Comparison of ENCODE assay signal across 13 cellular contexts in genomic region chr12:40693503-40693863, GRCh38. TPM values are rescaled to one million over a fixed set of nuclear protein-coding genes. Genes with fewer than 3 reads are reported as not detected.
A peak's percentile ranks its signal among the peaks of the same experiment; 100 is the strongest.
DNase-seq lines count a peak whose midpoint lies in the region; ATAC-seq, FAIRE-seq and TF ChIP-seq lines count a peak whose summit lies in the region.
"Had no signal": no experiment of that assay in that cellular context is flagged by ENCODE, and none has a peak within 500 bp of the region (broad histone marks: within the 10 kb centered on the region; RNA-seq: fewer than 3 reads in every experiment).

No MANE protein-coding gene starts in this region.

- no peak overlapping the region for H4K8ac ChIP-seq in H1 (ENCODE audit: extremely low read depth, insufficient read depth, low read length)

- peak overlapping the region; percentile 96 to 98 for H3K4me2 ChIP-seq in H1 (ENCODE audit: insufficient read depth in 1 of 2, low read depth in 2 of 2, low read length in 2 of 2)
- peak overlapping the region; percentile 56 for H3K4me2 ChIP-seq in neural cell (ENCODE audit: low read length)
- H3K4me2 ChIP-seq: BLaER1 had no signal

- H3K4me1 Mint-ChIP-seq in activated CD4-positive, alpha-beta memory T cell treated with anti-CD3 and anti-CD28 coated beads, Interleukin-2, amount 10 ng/mL, durations not matched to agents 7 days and 5 days = no peaks in the 10 kb centered on the region
- H3K4me1 Mint-ChIP-seq in Calu3 (ENCODE audit: low read depth, unreplicated experiment) = peaks cover 3% of the 10 kb centered on the region
- H3K4me1 Mint-ChIP-seq in activated CD4-positive, alpha-beta T cell treated with anti-CD3 and anti-CD28 coated beads for 36 hours = no peaks in the 10 kb centered on the region

- WGBS in H1 (ENCODE audit: extremely low coverage in 1 of 2, insufficient coverage in 1 of 2, insufficient read length in 1 of 2, insufficient replicate concordance in 2 of 2, low coverage in 1 of 2, low lambda C conversion rate in 2 of 2, missing lambda C conversion rate in 1 of 2), 2 experiments = 8% methylated on average over 12 of the region's 12 CpGs; no CpG with 5 or more reads in 1 of the 2 experiments

- no peak overlapping the region for H3K56ac ChIP-seq in H1 (replicated peaks; ENCODE audit: insufficient read length, low read depth, low read length)

- no peak for ATAC-seq in activated CD4-positive, alpha-beta T cell treated with anti-CD3 and anti-CD28 coated beads for 36 hours

- H2BK12ac ChIP-seq in H1 (ENCODE audit: low read depth, low read length) = no peak overlapping the region

- FAIRE-seq in H1 (lab: Jason Lieb, UNC) = no peak

- peaks cover 0 to 2% (median 0%) of the 10 kb centered on the region in 4 experiments; a peak in 2 of 7 replicates for H3K4me1 ChIP-seq in H1 (replicated peaks in 1 of 4; ENCODE audit: control insufficient read depth in 3 of 4, insufficient read depth in 4 of 4, low read length in 3 of 4)
- H3K4me1 ChIP-seq: BLaER1 had no signal

- no peak overlapping the region for H3K4ac ChIP-seq in H1 (replicated peaks; ENCODE audit: insufficient read length, low read depth, low read length)

- H2BK15ac ChIP-seq in H1 (ENCODE audit: low read length) = no peak overlapping the region

- H3K23me2 ChIP-seq in H1 (ENCODE audit: low read depth, low read length) = peaks cover 14% of the 10 kb centered on the region

- no peak overlapping the region for H3K18ac ChIP-seq in H1 (ENCODE audit: extremely low read depth, low read length)

- no peak overlapping the region for H2BK120ac ChIP-seq in H1 (replicated peaks; ENCODE audit: low read depth, low read length)

- no peaks in the 10 kb centered on the region for H3K9me3 Mint-ChIP-seq in activated CD4-positive, alpha-beta memory T cell treated with anti-CD3 and anti-CD28 coated beads, Interleukin-2, amount 10 ng/mL, durations not matched to agents 7 days and 5 days
- no peaks in the 10 kb centered on the region for H3K9me3 Mint-ChIP-seq in Calu3 (ENCODE audit: low read depth, unreplicated experiment)
- H3K9me3 Mint-ChIP-seq in activated CD4-positive, alpha-beta T cell treated with anti-CD3 and anti-CD28 coated beads for 36 hours (ENCODE audit: low read depth) = no peaks in the 10 kb centered on the region
- H3K9me3 Mint-ChIP-seq: T-helper 2 cell treated with Interferon-gamma antibody and Interleukin-4, amounts not matched to agents 5 μg/mL and 100 μg/mL, for 36 hours had no signal

- peaks cover 0 to 2% (median 0%) of the 10 kb centered on the region in 4 experiments; a peak in 1 of 7 replicates for H3K27me3 ChIP-seq in H1 (replicated peaks in 1 of 4; ENCODE audit: control insufficient read depth in 3 of 4, extremely low read depth in 1 of 4, insufficient read depth in 3 of 4, low read length in 3 of 4)
- no peaks in the 10 kb centered on the region for H3K27me3 ChIP-seq in neural cell (ENCODE audit: insufficient read depth, low read depth, low read length)
- H3K27me3 ChIP-seq: BLaER1 had no signal

- H3K9ac ChIP-seq in H1 (replicated peaks in 1 of 4; ENCODE audit: extremely low read depth in 1 of 4, low read depth in 3 of 4, low read length in 3 of 4) = peak overlapping the region in 1 of 4 experiments; percentile 53; a peak in 2 of 7 replicates
- peak overlapping the region; percentile 71 for H3K9ac ChIP-seq in neural cell (ENCODE audit: low read length)
- H3K9ac ChIP-seq: BLaER1 had no signal

- no peak overlapping the region for H4K91ac ChIP-seq in H1 (replicated peaks; ENCODE audit: insufficient read length, low read length)

- no peak overlapping the region for H4K5ac ChIP-seq in H1 (ENCODE audit: insufficient read length, low read depth, low read length)

- intact Hi-C loops in Calu3 (cut with micrococcal nuclease; ENCODE audit: unreplicated experiment) = no loop called here
- intact Hi-C loops in activated CD4-positive, alpha-beta T cell treated with anti-CD3 and anti-CD28 coated beads for 36 hours (cut with DNase I, micrococcal nuclease) = no loop called here

- H3K9me2 ChIP-seq in neural cell (ENCODE audit: insufficient read depth, low read length) = no peaks in the 10 kb centered on the region

- no peak for TF ChIP-seq POLR2A in H1 (IDR thresholded peaks at IDR 0.05; ENCODE audit: control extremely low read depth in 1 of 2, low read depth in 2 of 2, low read length in 2 of 2)

- no peak for TF ChIP-seq CTCF in H1 (IDR thresholded peaks at IDR 0.05; ENCODE audit: control extremely low read depth in 1 of 3, insufficient read depth in 1 of 3, low read depth in 1 of 3, low read length in 3 of 3)
- TF ChIP-seq CTCF in neural cell (IDR thresholded peaks at IDR 0.05; ENCODE audit: poor library complexity, severe bottlenecking) = no peak
- no peak for TF ChIP-seq CTCF in Calu3 (IDR thresholded peaks at IDR 0.05; ENCODE audit: unreplicated experiment)

- no TSS peak for BruUV-seq in Calu3 (replicated peaks; lab: Mats Ljungman, UMichigan)

- no peak for TF ChIP-seq EP300 in H1 (IDR thresholded peaks at IDR 0.05; ENCODE audit: borderline replicate concordance in 1 of 2, low read depth in 2 of 2, low read length in 2 of 2)
- TF ChIP-seq EP300 in neural cell (conservative IDR thresholded peaks at IDR 0.05; ENCODE audit: poor library complexity, severe bottlenecking) = no peak

- no peak overlapping the region for H3K14ac ChIP-seq in H1 (ENCODE audit: insufficient read length)

- H3K36me3 ChIP-seq in H1 (ENCODE audit: control insufficient read depth in 2 of 4, insufficient read depth in 4 of 4, low read length in 3 of 4) (no peaks in the 10 kb centered on the region), neural cell (ENCODE audit: insufficient read depth, low read length) (no peaks in the 10 kb centered on the region)
- H3K36me3 ChIP-seq: BLaER1, right atrium auricular region had no signal

- POLR2A ChIA-PET in H1 (lab: Charles Lee; ENCODE audit: partially characterized antibody) = no interaction called here
- POLR2A ChIA-PET in activated CD4-positive, alpha-beta memory T cell treated with anti-CD3 and anti-CD28 coated beads, Interleukin-2, amount 10 ng/mL, durations not matched to agents 7 days and 5 days (lab: Charles Lee) = no interaction called here
- POLR2A ChIA-PET in activated CD4-positive, alpha-beta T cell treated with anti-CD3 and anti-CD28 coated beads for 36 hours (lab: Charles Lee) = no interaction called here

- DNase-seq in AG08395 (ENCODE audit: low spot score) (peak; percentile 7), NCI-H345 (lab: John Stamatoyannopoulos, UW) (peak; percentile 61), H1 (ENCODE audit: low read depth in 1 of 2, low spot score in 2 of 2) (peak in 1 of 2 experiments; percentile 60), Calu3 (no peak), Kasumi-1 (lab: John Stamatoyannopoulos, UW) (no peak)
- no peak for DNase-seq in activated CD4-positive, alpha-beta memory T cell treated with anti-CD3 and anti-CD28 coated beads, Interleukin-2, amount 10 ng/mL, durations not matched to agents 7 days and 5 days
- no peak for DNase-seq in activated CD4-positive, alpha-beta T cell treated with anti-CD3 and anti-CD28 coated beads for 36 hours
- DNase-seq: KG1 had no signal

- H3K36me3 Mint-ChIP-seq in activated CD4-positive, alpha-beta memory T cell treated with anti-CD3 and anti-CD28 coated beads, Interleukin-2, amount 10 ng/mL, durations not matched to agents 7 days and 5 days (ENCODE audit: low read depth) = no peaks in the 10 kb centered on the region
- no peaks in the 10 kb centered on the region for H3K36me3 Mint-ChIP-seq in Calu3 (ENCODE audit: insufficient read depth, unreplicated experiment)
- H3K36me3 Mint-ChIP-seq in activated CD4-positive, alpha-beta T cell treated with anti-CD3 and anti-CD28 coated beads for 36 hours (ENCODE audit: low read depth) = no peaks in the 10 kb centered on the region

- peaks cover 11% of the 10 kb centered on the region for H3K27me3 Mint-ChIP-seq in activated CD4-positive, alpha-beta memory T cell treated with anti-CD3 and anti-CD28 coated beads, Interleukin-2, amount 10 ng/mL, durations not matched to agents 7 days and 5 days
- no peaks in the 10 kb centered on the region for H3K27me3 Mint-ChIP-seq in Calu3 (ENCODE audit: unreplicated experiment)
- peaks cover 20% of the 10 kb centered on the region for H3K27me3 Mint-ChIP-seq in activated CD4-positive, alpha-beta T cell treated with anti-CD3 and anti-CD28 coated beads for 36 hours

- CTCF ChIA-PET in H1 (lab: Charles Lee; ENCODE audit: partially characterized antibody) = no interaction called here
- CTCF ChIA-PET in activated CD4-positive, alpha-beta memory T cell treated with anti-CD3 and anti-CD28 coated beads, Interleukin-2, amount 10 ng/mL, durations not matched to agents 7 days and 5 days (lab: Charles Lee) = no interaction called here
- CTCF ChIA-PET in Calu3 (lab: Charles Lee) = no interaction called here
- CTCF ChIA-PET in activated CD4-positive, alpha-beta T cell treated with anti-CD3 and anti-CD28 coated beads for 36 hours (lab: Charles Lee) = no interaction called here

- H3K4me3 ChIP-seq in H1 (ENCODE audit: extremely low read depth in 1 of 4, insufficient read depth in 2 of 4, low read depth in 3 of 4, low read length in 4 of 4) (peak overlapping the region; percentile 44 to 81 (median 64)), neural cell (ENCODE audit: low read length) (peak overlapping the region; percentile 88)
- H3K4me3 ChIP-seq: BLaER1 had no signal

- no peak overlapping the region for H3K4me3 Mint-ChIP-seq in activated CD4-positive, alpha-beta memory T cell treated with anti-CD3 and anti-CD28 coated beads, Interleukin-2, amount 10 ng/mL, durations not matched to agents 7 days and 5 days
- no peak overlapping the region for H3K4me3 Mint-ChIP-seq in Calu3 (ENCODE audit: low read depth, unreplicated experiment)
- no peak overlapping the region for H3K4me3 Mint-ChIP-seq in activated CD4-positive, alpha-beta T cell treated with anti-CD3 and anti-CD28 coated beads for 36 hours
- H3K4me3 Mint-ChIP-seq: T-helper 2 cell treated with Interferon-gamma antibody and Interleukin-4, amounts not matched to agents 5 μg/mL and 100 μg/mL, for 36 hours had no signal

- H4K20me1 ChIP-seq in H1 (replicated peaks in 1 of 2; ENCODE audit: control insufficient read depth in 1 of 2, insufficient read depth in 2 of 2, low read length in 2 of 2) (no peaks in the 10 kb centered on the region), neural cell (ENCODE audit: insufficient read depth) (no peaks in the 10 kb centered on the region)
- H4K20me1 ChIP-seq: BLaER1 had no signal

- H2BK20ac ChIP-seq in H1 (ENCODE audit: low read length) = no peak overlapping the region

- no peaks in the 10 kb centered on the region for H3K79me1 ChIP-seq in H1 (ENCODE audit: low read depth, low read length)

- no peak overlapping the region for H2AK5ac ChIP-seq in H1 (ENCODE audit: low read depth, low read length)

- H3K79me2 ChIP-seq in H1 (ENCODE audit: control insufficient read depth in 1 of 2, insufficient read depth in 2 of 2, low read length in 2 of 2) = no peaks in the 10 kb centered on the region
- H3K79me2 ChIP-seq in neural cell (replicated peaks; ENCODE audit: insufficient read depth, low read length) = no peaks in the 10 kb centered on the region

- H3K23ac ChIP-seq in H1 (ENCODE audit: insufficient read length) = no peak overlapping the region

- no peaks in the 10 kb centered on the region for H3F3A ChIP-seq in neural cell (ENCODE audit: insufficient read depth, low read length, poor library complexity, severe bottlenecking)

- H3K9me3 ChIP-seq in H1 (ENCODE audit: insufficient read depth in 2 of 2, low read depth in 1 of 2, low read length in 1 of 2) (no peaks in the 10 kb centered on the region), neural cell (ENCODE audit: low read length) (no peaks in the 10 kb centered on the region)
- H3K9me3 ChIP-seq: right atrium auricular region had no signal

- peak overlapping the region; percentile 97; the same call in 1 of the 2 replicates for H2AFZ ChIP-seq in H1 (ENCODE audit: low read length)
- peak overlapping the region; percentile 87 for H2AFZ ChIP-seq in neural cell (ENCODE audit: low read depth, low read length)

- H3K27ac ChIP-seq in H1 (ENCODE audit: low read depth, low read length) = no peak overlapping the region
- H3K27ac ChIP-seq in neural cell (ENCODE audit: low read length) = peak overlapping the region; percentile 65
- H3K27ac ChIP-seq: BLaER1, right atrium auricular region had no signal

- TF ChIP-seq RAD21 in H1 (IDR thresholded peaks at IDR 0.05 in 1 of 2, conservative IDR thresholded peaks at IDR 0.05 in 1 of 2; ENCODE audit: low read depth in 2 of 2, low read length in 2 of 2) = no peak
- peak; percentile 25 for TF ChIP-seq RAD21 in neural cell (conservative IDR thresholded peaks at IDR 0.05)

- no peak overlapping the region for H3K27ac Mint-ChIP-seq in activated CD4-positive, alpha-beta memory T cell treated with anti-CD3 and anti-CD28 coated beads, Interleukin-2, amount 10 ng/mL, durations not matched to agents 7 days and 5 days
- no peak overlapping the region for H3K27ac Mint-ChIP-seq in Calu3 (ENCODE audit: unreplicated experiment)
- no peak overlapping the region for H3K27ac Mint-ChIP-seq in activated CD4-positive, alpha-beta T cell treated with anti-CD3 and anti-CD28 coated beads for 36 hours
- H3K27ac Mint-ChIP-seq: T-helper 2 cell treated with Interferon-gamma antibody and Interleukin-4, amounts not matched to agents 5 μg/mL and 100 μg/mL, for 36 hours had no signal

- no peak overlapping the region for H2BK5ac ChIP-seq in H1 (ENCODE audit: low read depth, low read length)

RNA-seq across cellular contexts. Expression of gene CNTN1, which starts 1.2 kb away (rescaled TPM):
- 21.0 and 21.8 TPM in 2 replicates for total RNA-seq in H1 (2021; fragmentation: NEBNext Ultra II Directional; extraction: Animal tissue kit (Norgen Biotek cat#: 25700))
- polyA plus RNA-seq in H1 (2011; rRNA removed) = 4.0 and 7.2 TPM in 2 replicates
- polyA plus RNA-seq in H1 (2011; cell fraction: cytosol; rRNA removed) = 7.0 TPM
- 6.8 TPM for polyA plus RNA-seq in H1 (2011; cell fraction: nucleus; rRNA removed)
- 9.6 to 14.2 TPM (median 11.2 TPM) in 4 replicates for polyA plus RNA-seq in H1 (2012, experiment 1 of 2)
- 0.51 TPM for polyA plus RNA-seq in H1 (2012, experiment 2 of 2)
- 12.9 TPM for polyA plus RNA-seq in H1 (2013, experiment 1 of 2)
- polyA plus RNA-seq in H1 (2013, experiment 2 of 2) = 11.8 TPM
- polyA minus RNA-seq in H1 (2011; rRNA and poly(A)+ RNA removed) = 21.9 and 38.4 TPM in 2 replicates
- polyA minus RNA-seq in H1 (2011; cell fraction: cytosol; rRNA and poly(A)+ RNA removed) = 10.8 TPM
- 26.0 TPM for polyA minus RNA-seq in H1 (2011; cell fraction: nucleus; rRNA and poly(A)+ RNA removed)
- polyA plus RNA-seq in neural cell = 101 and 104 TPM in 2 replicates
- polyA minus RNA-seq in neural cell = 223 and 232 TPM in 2 replicates
- total RNA-seq in activated CD4-positive, alpha-beta memory T cell treated with anti-CD3 and anti-CD28 coated beads, Interleukin-2, amount 10 ng/mL, durations not matched to agents 7 days and 5 days = not detected
- not detected in 2 replicates for total RNA-seq in Calu3 (2022)
- not detected for total RNA-seq in activated CD4-positive, alpha-beta T cell treated with anti-CD3 and anti-CD28 coated beads for 36 hours
- total RNA-seq: dermis microvascular lymphatic vessel endothelial cell had no signal

Comparison
In these comparisons a context has a peak if more than half of its experiments do, and no peak if none do; other contexts are left out.
1. DNase-seq: peak in AG08395 (single experiment) and NCI-H345 (single experiment); none in activated CD4-positive, alpha-beta memory T cell treated with anti-CD3 and anti-CD28 coated beads, Interleukin-2, amount 10 ng/mL, durations not matched to agents 7 days and 5 days (single experiment), Calu3 (single experiment), Kasumi-1 (0 of 2) and activated CD4-positive, alpha-beta T cell treated with anti-CD3 and anti-CD28 coated beads for 36 hours (single experiment).
2. RNA of gene CNTN1, which starts 1.2 kb away (total RNA-seq): 21.0 to 21.8 TPM in H1; not detected in activated CD4-positive, alpha-beta memory T cell treated with anti-CD3 and anti-CD28 coated beads, Interleukin-2, amount 10 ng/mL, durations not matched to agents 7 days and 5 days, not detected in Calu3 and not detected in activated CD4-positive, alpha-beta T cell treated with anti-CD3 and anti-CD28 coated beads for 36 hours; every median in the first group is over 10 times any median in the second.